18 cellular contexts compared by ENCODE assay signal in genomic region chr1:84268346-84268745, GRCh38. TPM values are rescaled to one million over a fixed set of nuclear protein-coding genes. Genes with fewer than 3 reads are reported as not detected.
DNase-seq lines count a peak whose midpoint lies in the region; ATAC-seq, FAIRE-seq and TF ChIP-seq lines count a peak whose summit lies in the region.
"Had no signal": no experiment of that assay in that cellular context is flagged by ENCODE, and none has a peak within 500 bp of the region (broad histone marks: within the 10 kb centered on the region; RNA-seq: fewer than 3 reads in every experiment).

No MANE protein-coding gene starts in this region.

- H3K36me3 Mint-ChIP-seq in type B pancreatic cell = peaks cover 4% of the 10 kb centered on the region
- H3K36me3 Mint-ChIP-seq: CD4-positive, CD25-positive, alpha-beta regulatory T cell; IgD-negative memory B cell had no signal

- FAIRE-seq in bronchial epithelial cell (lab: Jason Lieb, UNC) = no peak
- peak; percentile 21 for FAIRE-seq in frontal cortex (lab: Jason Lieb, UNC)
- FAIRE-seq: GM12892, GM19239 had no signal

- H3K4me3 ChIP-seq in bronchial epithelial cell (ENCODE audit: low read depth, low read length) = no peak overlapping the region
- H3K4me3 ChIP-seq: BLaER1 treated with 17β-estradiol and CSF1 and Interleukin-3, amounts not matched to agents 10 nM and 100 nM had no signal

- no peak overlapping the region for H3K4me3 Mint-ChIP-seq in type B pancreatic cell
- H3K4me3 Mint-ChIP-seq: CD4-positive, CD25-positive, alpha-beta regulatory T cell; HFFc6; IgD-negative memory B cell had no signal

- peak overlapping the region; percentile 64 for H3K27ac Mint-ChIP-seq in type B pancreatic cell
- H3K27ac Mint-ChIP-seq: CD4-positive, CD25-positive, alpha-beta regulatory T cell; HFFc6; IgD-negative memory B cell had no signal

- H3K27me3 Mint-ChIP-seq in type B pancreatic cell = no peaks in the 10 kb centered on the region
- H3K27me3 Mint-ChIP-seq: IgD-negative memory B cell had no signal

- H3K36me3 ChIP-seq in bronchial epithelial cell (ENCODE audit: control insufficient read depth, insufficient read depth, low read length) = no peaks in the 10 kb centered on the region
- H3K36me3 ChIP-seq: BLaER1 treated with 17β-estradiol and CSF1 and Interleukin-3, amounts not matched to agents 10 nM and 100 nM had no signal

- TF ChIP-seq CTCF in bronchial epithelial cell (IDR thresholded peaks at IDR 0.05; ENCODE audit: insufficient read depth, low read length, severe bottlenecking) = no peak
- TF ChIP-seq CTCF in type B pancreatic cell (conservative IDR thresholded peaks at IDR 0.05) = no peak

- ATAC-seq in HG03095 (IDR thresholded peaks at IDR 0.05; ENCODE audit: unreplicated experiment) = no peak

- no peaks in the 10 kb centered on the region for H3K27me3 ChIP-seq in bronchial epithelial cell (ENCODE audit: control insufficient read depth, insufficient read depth, low read length)
- H3K27me3 ChIP-seq: BLaER1 treated with 17β-estradiol and CSF1 and Interleukin-3, amounts not matched to agents 10 nM and 100 nM had no signal

- H3K4me1 Mint-ChIP-seq in type B pancreatic cell (ENCODE audit: unreplicated experiment) = peaks cover 36% of the 10 kb centered on the region

- DNase-seq in NCI-H526 (lab: John Stamatoyannopoulos, UW) = peak; percentile 31 to 61
- DNase-seq in NCI-H526 treated with DMSO at 0.1 percent for 48 hours (lab: John Stamatoyannopoulos, UW) = no peak
- DNase-seq in bronchial epithelial cell (ENCODE audit: low read depth) = peak; percentile 48
- no peak for DNase-seq in frontal cortex (ENCODE audit: low spot score in 2 of 2)
- no peak for DNase-seq in type B pancreatic cell (ENCODE audit: extremely low spot score, unreplicated experiment)
- no peak for DNase-seq in GF-D8 (lab: John Stamatoyannopoulos, UW)
- no peak for DNase-seq in kidney tubule cell (ENCODE audit: low spot score)
- DNase-seq: ACHN; CD4-positive, CD25-positive, alpha-beta regulatory T cell; DMS79; HCEC 1CT; HFFc6 had no signal

- peaks cover 7% of the 10 kb centered on the region for H3K9me3 Mint-ChIP-seq in type B pancreatic cell
- H3K9me3 Mint-ChIP-seq: HFFc6, IgD-negative memory B cell had no signal

RNA-seq across cellular contexts. Expression of gene SAMD13, which starts 33.2 kb away (rescaled TPM):
- total RNA-seq in bronchial epithelial cell (0.26 and 0.77 TPM in 2 replicates), frontal cortex (5.3 TPM), type B pancreatic cell (ENCODE audit: low replicate concordance) (3.6 and 6.0 TPM in 2 replicates)
- total RNA-seq: CD4-positive, CD25-positive, alpha-beta regulatory T cell; G401 had no signal

Comparison
In these comparisons a context has a peak if more than half of its experiments do, and no peak if none do; other contexts are left out.
1. DNase-seq: peak in NCI-H526 (2 of 2) and bronchial epithelial cell (single experiment); none in NCI-H526 treated with DMSO at 0.1 percent for 48 hours (single experiment), frontal cortex (0 of 2), type B pancreatic cell (single experiment), GF-D8 (single experiment) and kidney tubule cell (single experiment).